8 cellular contexts compared by ENCODE assay signal in genomic region chr17:31093866-31094599, GRCh38. TPM values are rescaled to one million over a fixed set of nuclear protein-coding genes. Genes with fewer than 3 reads are reported as not detected.
A peak's percentile ranks its signal among the peaks of the same experiment; 100 is the strongest.
DNase-seq lines count a peak whose midpoint lies in the region; ATAC-seq and TF ChIP-seq lines count a peak whose summit lies in the region.

No MANE protein-coding gene starts in this region.

- ATAC-seq in T-cell (replicated peaks in 1 of 4) (no peak), sciatic nerve (no peak)

- peaks cover 18% of the 10 kb centered on the region for H3K4me1 Mint-ChIP-seq in T-helper 1 cell treated with Interleukin-12 subunit alpha and Interleukin-12 subunit beta and Interleukin-4 antibody, amounts not matched to agents 30 μg/mL and 1 μg/mL, for 36 hours (ENCODE audit: low read depth)
- H3K4me1 Mint-ChIP-seq in T-cell, result peaks cover 11 to 14% (median 12%) of the 10 kb centered on the region in 3 donors

- no peak for TF ChIP-seq CTCF in hepatocyte (IDR thresholded peaks at IDR 0.05; ENCODE audit: poor library complexity)
- TF ChIP-seq CTCF in smooth muscle cell (IDR thresholded peaks at IDR 0.05; ENCODE audit: borderline replicate concordance, insufficient read depth, poor library complexity, severe bottlenecking), result no peak

- peak overlapping the region; percentile 78 for H3K4me2 ChIP-seq in hepatocyte
- H3K4me2 ChIP-seq in smooth muscle cell, result peak overlapping the region; percentile 99

- peaks cover 14% of the 10 kb centered on the region for H4K20me1 ChIP-seq in hepatocyte (ENCODE audit: insufficient read depth, poor library complexity, severe bottlenecking)
- peaks cover 30% of the 10 kb centered on the region for H4K20me1 ChIP-seq in smooth muscle cell (ENCODE audit: low read depth)

- H3K9ac ChIP-seq in smooth muscle cell (ENCODE audit: low read depth), result peak overlapping the region; percentile 99

- H3K36me3 Mint-ChIP-seq in T-helper 1 cell treated with Interleukin-12 subunit alpha and Interleukin-12 subunit beta and Interleukin-4 antibody, amounts not matched to agents 30 μg/mL and 1 μg/mL, for 36 hours (ENCODE audit: low read depth), result no peaks in the 10 kb centered on the region
- H3K36me3 Mint-ChIP-seq in T-cell, result no peaks in the 10 kb centered on the region

- peak overlapping the region; percentile 100 for H3K27ac ChIP-seq in hepatocyte
- peak overlapping the region; percentile 97 for H3K27ac ChIP-seq in smooth muscle cell (ENCODE audit: low read depth)

- H3K9me3 Mint-ChIP-seq in T-helper 1 cell treated with Interleukin-12 subunit alpha and Interleukin-12 subunit beta and Interleukin-4 antibody, amounts not matched to agents 30 μg/mL and 1 μg/mL, for 36 hours, result no peaks in the 10 kb centered on the region
- no peaks in the 10 kb centered on the region for H3K9me3 Mint-ChIP-seq in T-cell

- H3K36me3 ChIP-seq in hepatocyte (replicated peaks; ENCODE audit: insufficient read depth, low read depth), result no peaks in the 10 kb centered on the region
- H3K36me3 ChIP-seq in smooth muscle cell (ENCODE audit: low read depth), result no peaks in the 10 kb centered on the region

- no peak for DNase-seq in T-helper 1 cell
- DNase-seq in T-cell, result no peak
- peak; percentile 23 for DNase-seq in hepatocyte (ENCODE audit: low spot score)
- no peak for DNase-seq in smooth muscle cell (lab: John Stamatoyannopoulos, UW; ENCODE audit: unreplicated experiment)
- DNase-seq in EL, result no peak
- no peak for DNase-seq in sciatic nerve (ENCODE audit: low spot score)
- no peak for DNase-seq in GF-D8 (lab: John Stamatoyannopoulos, UW)

- POLR2A ChIA-PET in T-cell (lab: Charles Lee), result interaction anchor here (0.5 to 0.8 kb wide), 4 partner anchors 19 to 536 kb away, joined by 3 to 5 read pairs (median 3); no protein-coding TSS in a partner anchor

- WGBS in hepatocyte (ENCODE audit: low lambda C conversion rate, missing lambda C conversion rate), result 27% methylated on average over 17 of the region's 17 CpGs
- WGBS in smooth muscle cell (ENCODE audit: low lambda C conversion rate), result 31% methylated on average over 17 of the region's 17 CpGs

- H3K27me3 Mint-ChIP-seq in T-helper 1 cell treated with Interleukin-12 subunit alpha and Interleukin-12 subunit beta and Interleukin-4 antibody, amounts not matched to agents 30 μg/mL and 1 μg/mL, for 36 hours (ENCODE audit: low read depth), result no peaks in the 10 kb centered on the region
- no peaks in the 10 kb centered on the region for H3K27me3 Mint-ChIP-seq in T-cell

- H3F3A ChIP-seq in smooth muscle cell (ENCODE audit: low read depth), result peaks cover 12% of the 10 kb centered on the region

- intact Hi-C loops in sciatic nerve (cut with DNase I), result no loop called here

- H2AFZ ChIP-seq in hepatocyte, result peak overlapping the region; percentile 67
- H2AFZ ChIP-seq in smooth muscle cell (ENCODE audit: low read depth), result peak overlapping the region; percentile 88

- H3K9me3 ChIP-seq in hepatocyte (ENCODE audit: low read depth), result no peaks in the 10 kb centered on the region
- H3K9me3 ChIP-seq in smooth muscle cell (replicated peaks; ENCODE audit: low read depth), result no peaks in the 10 kb centered on the region

- H3K79me2 ChIP-seq in hepatocyte (peaks cover 39% of the 10 kb centered on the region), smooth muscle cell (ENCODE audit: low read depth) (peaks cover 38% of the 10 kb centered on the region)

- peak overlapping the region; percentile 30 for H3K4me3 ChIP-seq in hepatocyte
- peak overlapping the region; percentile 100 for H3K4me3 ChIP-seq in smooth muscle cell

- no peak overlapping the region for H3K27ac Mint-ChIP-seq in T-helper 1 cell treated with Interleukin-12 subunit alpha and Interleukin-12 subunit beta and Interleukin-4 antibody, amounts not matched to agents 30 μg/mL and 1 μg/mL, for 36 hours
- H3K27ac Mint-ChIP-seq in T-cell, result peak overlapping the region in 1 of 2 donors; percentile 84

- H3K4me3 Mint-ChIP-seq in T-helper 1 cell treated with Interleukin-12 subunit alpha and Interleukin-12 subunit beta and Interleukin-4 antibody, amounts not matched to agents 30 μg/mL and 1 μg/mL, for 36 hours, result peak overlapping the region; percentile 79
- peak overlapping the region; percentile 92 to 93 (median 92) for H3K4me3 Mint-ChIP-seq in T-cell

- peaks cover 10% of the 10 kb centered on the region for H3K4me1 ChIP-seq in hepatocyte (ENCODE audit: insufficient read depth)
- H3K4me1 ChIP-seq in smooth muscle cell (ENCODE audit: low read depth), result peaks cover 8% of the 10 kb centered on the region

- CTCF ChIA-PET in T-cell (lab: Charles Lee), result interaction anchor here in 1 of 2 donors (0.7 kb wide), 2 partner anchors 13 to 1476 kb away, joined by 5 to 7 read pairs; no protein-coding TSS in a partner anchor

- no peaks in the 10 kb centered on the region for H3K9me2 ChIP-seq in hepatocyte (replicated peaks; ENCODE audit: insufficient read depth)

- H3K27me3 ChIP-seq in hepatocyte (no peaks in the 10 kb centered on the region), smooth muscle cell (ENCODE audit: low read depth) (no peaks in the 10 kb centered on the region)

RNA-seq across cellular contexts. Expression of gene NF1, which starts 0.7 kb away (rescaled TPM):
- total RNA-seq in T-cell (10 to 100 TPM; 30.8 to 32.6 (median 31.8) TPM), hepatocyte (37.4 and 45.9 TPM in 2 replicates), smooth muscle cell (59.7 and 74.3 TPM in 2 replicates), sciatic nerve (106 TPM)
- polyA plus RNA-seq in hepatocyte (8.4 and 11.4 TPM in 2 replicates), smooth muscle cell (7.6 and 19.4 TPM in 2 replicates)
